ENCODE assay signal across 13 cellular contexts in the genomic region with DNA sequence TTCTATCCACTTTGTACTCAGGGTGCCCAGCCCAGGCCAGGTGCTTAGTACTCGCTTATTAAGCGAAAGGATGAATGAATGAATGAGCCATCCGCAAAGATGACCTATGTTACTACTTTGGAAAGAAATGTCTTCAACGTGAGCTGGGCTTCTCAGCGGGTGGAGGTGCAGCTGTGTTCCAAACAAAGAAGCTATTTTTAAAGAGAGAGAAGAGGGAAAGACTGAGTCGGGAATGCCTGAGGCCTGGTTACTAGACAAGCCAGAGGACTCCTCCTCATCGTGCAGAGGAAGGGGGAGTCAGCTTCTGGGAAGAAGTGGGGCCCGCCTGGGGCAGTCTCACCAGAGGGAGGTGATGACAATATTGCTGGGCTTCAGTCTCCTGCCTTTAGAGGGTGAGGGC. TPM values are rescaled to one million over a fixed set of nuclear protein-coding genes. Genes with fewer than 3 reads are reported as not detected.
DNase-seq lines count a peak whose midpoint lies in the region; ATAC-seq, FAIRE-seq and TF ChIP-seq lines count a peak whose summit lies in the region.
"Had no signal": no experiment of that assay in that cellular context is flagged by ENCODE, and none has a peak within 500 bp of the region (broad histone marks: within the 10 kb centered on the region; RNA-seq: fewer than 3 reads in every experiment).

No MANE protein-coding gene starts in this region.

- H2AFZ ChIP-seq in K562 (ENCODE audit: low read depth, low read length): peak overlapping the region; percentile 66

- H3K9ac ChIP-seq in K562 (ENCODE audit: insufficient read depth in 1 of 2, low read depth in 2 of 2, low read length in 2 of 2): peak overlapping the region in 1 of 2 experiments; percentile 86; a peak in 1 of 4 replicates

- in situ Hi-C loops in K562 (cut with MboI): no loop called here

- no peaks in the 10 kb centered on the region for H3K9me1 ChIP-seq in K562 (ENCODE audit: control insufficient read depth, insufficient read depth, low read length)

- ATAC-seq in K562: no peak

- no peaks in the 10 kb centered on the region for H3K9me3 Mint-ChIP-seq in CD14-positive monocyte
- H3K9me3 Mint-ChIP-seq in neural crest cell: no peaks in the 10 kb centered on the region

- H3K79me2 ChIP-seq in K562 (ENCODE audit: control insufficient read depth, insufficient read depth, low read length): no peaks in the 10 kb centered on the region

- TF ChIP-seq RAD21 in K562 (CRISPR knock-in tag; conservative IDR thresholded peaks at IDR 0.05 in 1 of 2, IDR thresholded peaks at IDR 0.05 in 1 of 2): no peak

- H3K4me3 Mint-ChIP-seq in CD14-positive monocyte (no peak overlapping the region), neural crest cell (peak overlapping the region; percentile 2)

- no peaks in the 10 kb centered on the region for H4K20me1 ChIP-seq in K562 (replicated peaks; ENCODE audit: control insufficient read depth, insufficient read depth, low read length)

- H3K4me3 ChIP-seq in HEK293 (ENCODE audit: low read depth, low read length) (no peak overlapping the region), K562 (no peak overlapping the region), BE2C (ENCODE audit: low read depth, low read length) (no peak overlapping the region)
- H3K4me3 ChIP-seq: ascending aorta had no signal

- peaks cover 58% of the 10 kb centered on the region for H3K4me1 Mint-ChIP-seq in CD14-positive monocyte
- peaks cover 29% of the 10 kb centered on the region for H3K4me1 Mint-ChIP-seq in neural crest cell

- no peak for DNase-seq in CD14-positive monocyte (ENCODE audit: low spot score)
- DNase-seq in K562 (ENCODE audit: extremely low read depth in 1 of 4, low spot score in 3 of 4): no peak
- DNase-seq in neural crest cell (ENCODE audit: low read depth, low spot score): peak; percentile 16
- no peak for DNase-seq in C1 segment of cervical spinal cord (lab: John Stamatoyannopoulos, UW)
- no peak for DNase-seq in BE2C
- DNase-seq in retina: no peak
- DNase-seq in stimulated activated CD4-positive, alpha-beta T cell treated with anti-CD3 and anti-CD28 coated beads, Interleukin-4, amount 100 ng/mL, for 1 hour: no peak
- DNase-seq: Caco-2, NCI-H1092, SIG-M5 had no signal

- intact Hi-C loops in CD14-positive monocyte (cut with micrococcal nuclease): no loop called here
- intact Hi-C loops in K562 (cut with micrococcal nuclease): no loop called here

- TF ChIP-seq EP300 in K562 (IDR thresholded peaks at IDR 0.05; ENCODE audit: low read length): no peak

- H3K36me3 ChIP-seq in HEK293 (ENCODE audit: control insufficient read depth in 2 of 2, insufficient read depth in 1 of 2, low read length in 2 of 2): no peaks in the 10 kb centered on the region
- no peaks in the 10 kb centered on the region for H3K36me3 ChIP-seq in K562 (ENCODE audit: control insufficient read depth, insufficient read depth, low read length)
- H3K36me3 ChIP-seq in BE2C: no peaks in the 10 kb centered on the region
- H3K36me3 ChIP-seq: ascending aorta had no signal

- H3K27me3 Mint-ChIP-seq in CD14-positive monocyte (ENCODE audit: low read depth in 3 of 3) (peaks cover 0 to 3% (median 2%) of the 10 kb centered on the region in 3 donors), neural crest cell (ENCODE audit: low read depth) (no peaks in the 10 kb centered on the region)

- H3K4me1 ChIP-seq in HEK293 (ENCODE audit: control insufficient read depth, insufficient read depth, low read length) (no peaks in the 10 kb centered on the region), K562 (replicated peaks in 1 of 2; ENCODE audit: control insufficient read depth in 2 of 2, insufficient read depth in 2 of 2, low read length in 2 of 2) (peaks cover 15 to 19% of the 10 kb centered on the region in 2 experiments), BE2C (no peaks in the 10 kb centered on the region)
- H3K4me1 ChIP-seq: ascending aorta, Caco-2 had no signal

- H3K27ac ChIP-seq in HEK293 (ENCODE audit: extremely low read depth, low read depth, low read length): no peak overlapping the region
- H3K27ac ChIP-seq in K562 (ENCODE audit: extremely low read depth, low read depth, low read length): no peak overlapping the region

- H3K27ac Mint-ChIP-seq in CD14-positive monocyte (peak overlapping the region in 5 of 7 donors; percentile 15 to 92 (median 90)), neural crest cell (ENCODE audit: unreplicated experiment) (peak overlapping the region; percentile 79)

- H3K9me3 ChIP-seq in HEK293 (ENCODE audit: control insufficient read depth, insufficient read depth, low read depth, low read length): no peaks in the 10 kb centered on the region
- no peaks in the 10 kb centered on the region for H3K9me3 ChIP-seq in K562 (replicated peaks; ENCODE audit: control insufficient read depth, insufficient read depth, low read depth, low read length)
- no peaks in the 10 kb centered on the region for H3K9me3 ChIP-seq in BE2C
- H3K9me3 ChIP-seq: ascending aorta, Caco-2 had no signal

- no peak for FAIRE-seq in K562 (lab: Jason Lieb, UNC)

- CTCF ChIA-PET in HEK293 (lab: Yijun Ruan, JAX): no interaction called here
- CTCF ChIA-PET in K562 (lab: Yijun Ruan, JAX; ENCODE audit: low intra/inter-chr PET ratio): no interaction called here

- no TSS peak for BruUV-seq in K562 (replicated peaks; lab: Mats Ljungman, UMichigan)

- H3K27me3 ChIP-seq in K562 (ENCODE audit: control insufficient read depth in 2 of 2, insufficient read depth in 2 of 2, low read length in 2 of 2) (peaks cover 2 to 13% of the 10 kb centered on the region in 2 experiments; a peak in 3 of 5 replicates), BE2C (no peaks in the 10 kb centered on the region)
- H3K27me3 ChIP-seq: ascending aorta had no signal

- no peak overlapping the region for H3K4me2 ChIP-seq in K562 (ENCODE audit: insufficient read depth, low read length)

- POLR2A ChIA-PET in HEK293 (lab: Yijun Ruan, JAX) (no interaction called here), K562 (lab: Yijun Ruan, JAX) (interaction anchor here (0.9 kb wide), 1 partner anchor 158 kb away, joined by 3 read pairs; the partner anchor contains the start of gene TMEM109)

- TF ChIP-seq CTCF in CD14-positive monocyte (IDR thresholded peaks at IDR 0.05): no peak
- no peak for TF ChIP-seq CTCF in HEK293 (tag by site-specific recombination; IDR thresholded peaks at IDR 0.05)
- no peak for TF ChIP-seq CTCF in K562 (IDR thresholded peaks at IDR 0.05 in 2 of 3, conservative IDR thresholded peaks at IDR 0.05 in 1 of 3; ENCODE audit: insufficient read depth in 2 of 3, low read depth in 1 of 3, low read length in 3 of 3)
- TF ChIP-seq CTCF in neural crest cell (conservative IDR thresholded peaks at IDR 0.05): no peak
- no peak for TF ChIP-seq CTCF in BE2C (IDR thresholded peaks at IDR 0.05; ENCODE audit: low read depth, low read length)

- peaks cover 0 to 2% of the 10 kb centered on the region in 2 donors for H3K36me3 Mint-ChIP-seq in CD14-positive monocyte
- no peaks in the 10 kb centered on the region for H3K36me3 Mint-ChIP-seq in neural crest cell (ENCODE audit: low read depth)

- 58% methylated on average over 8 of the region's 8 CpGs for WGBS in K562 (ENCODE audit: insufficient coverage, low coverage, missing lambda C conversion rate)

- TF ChIP-seq POLR2A in K562 (conservative IDR thresholded peaks at IDR 0.05): no peak

TF ChIP-seq in HEK293, 187 proteins besides CTCF, POLR2A, EP300 and RAD21 (continues in another document):
- TF ChIP-seq ZNF692 (tag by site-specific recombination; IDR thresholded peaks at IDR 0.05): 0 out of 2 replicates have a peak, but pooled peaks have one; percentile 20

TF ChIP-seq in K562, 482 proteins besides CTCF, POLR2A, EP300 and RAD21 (continues in another document):
- TF ChIP-seq ZNF274 (IDR thresholded peaks at IDR 0.05; ENCODE audit: borderline replicate concordance, low read depth, low read length) (no peak), BCL6 (CRISPR knock-in tag; IDR thresholded peaks at IDR 0.05) (no peak)

RNA-seq across cellular contexts. Expression of gene CD5, which starts 30.4 kb away (rescaled TPM):
- polyA plus RNA-seq in CD14-positive monocyte (under 1 TPM; 0.34 to 0.61 TPM), K562 (2011; rRNA removed) (not detected in 2 replicates), K562 (2014; fragmentation: Illumina TruSeq; extraction: Trizol) (not detected in 2 replicates), K562 (2014; fragmentation: Nextera tagmentation; extraction: Ambion mirVana) (not detected), K562 (2014; rRNA removed) (not detected in 2 replicates)
- total RNA-seq in K562 (2011; cell fraction: chromatin; rRNA removed; ENCODE audit: low replicate concordance): not detected in 2 replicates
- total RNA-seq in K562 (2011; cell fraction: nucleolus; rRNA removed): not detected in 2 replicates
- total RNA-seq in K562 (2011; cell fraction: nucleoplasm; rRNA removed): not detected in 2 replicates
- total RNA-seq in K562 (2014; rRNA removed) (not detected in 2 replicates), K562 (2014; rRNA removed; fragmentation: Illumina TruSeq; extraction: Trizol) (not detected in 2 replicates), K562 (2015; rRNA removed; fragmentation: Illumina TruSeq; extraction: Trizol) (not detected in 2 replicates), K562 (2021) (0.35 and 0.40 TPM in 2 replicates), neural crest cell (not detected in 2 replicates)
- polyA plus RNA-seq in K562 (2011; cell fraction: cytosol; rRNA removed): not detected in 2 replicates
- not detected in 2 replicates for polyA plus RNA-seq in K562 (2011; cell fraction: nucleus; rRNA removed)
- polyA plus RNA-seq in K562 (2012): 0.05 and 0.08 TPM in 2 replicates
- not detected in 2 replicates for polyA minus RNA-seq in K562 (2011; rRNA and poly(A)+ RNA removed)
- polyA minus RNA-seq in K562 (2011; cell fraction: cytosol; rRNA and poly(A)+ RNA removed): not detected in 2 replicates
- polyA minus RNA-seq in K562 (2011; cell fraction: nucleus; rRNA and poly(A)+ RNA removed): not detected in 2 replicates
- not detected for polyA plus RNA-seq in BE2C (2012; ENCODE audit: insufficient read depth, insufficient read length, low read depth)
- total RNA-seq: Caco-2, NCI-H460 had no signal
